8 cellular contexts compared by ENCODE assay signal in genomic region chr13:30463820-30464495, GRCh38. TPM values are rescaled to one million over a fixed set of nuclear protein-coding genes. Genes with fewer than 3 reads are reported as not detected.
DNase-seq lines count a peak whose midpoint lies in the region; ATAC-seq, FAIRE-seq and TF ChIP-seq lines count a peak whose summit lies in the region.

No MANE protein-coding gene starts in this region.

- H3K4me3 ChIP-seq in bronchial epithelial cell (ENCODE audit: low read depth, low read length): peak overlapping the region; percentile 62

- peak overlapping the region; percentile 93 for H3K27ac Mint-ChIP-seq in WTC11

- CTCF ChIA-PET in WTC11 (lab: Charles Lee): no interaction called here

- peaks cover 3% of the 10 kb centered on the region; the same call in 1 of the 2 replicates for H3K27me3 Mint-ChIP-seq in WTC11 (ENCODE audit: low read depth)

- ATAC-seq in GM19467 (IDR thresholded peaks at IDR 0.05; ENCODE audit: unreplicated experiment) (peak; percentile 34), WTC11 (no peak)

- H3K4me3 Mint-ChIP-seq in WTC11: peak overlapping the region; percentile 87

- no peak for FAIRE-seq in bronchial epithelial cell (lab: Jason Lieb, UNC)

- H3K27me3 ChIP-seq in bronchial epithelial cell (ENCODE audit: control insufficient read depth, insufficient read depth, low read length): no peaks in the 10 kb centered on the region

- H3K9me3 Mint-ChIP-seq in WTC11: no peaks in the 10 kb centered on the region

- DNase-seq in COR-L47 (lab: John Stamatoyannopoulos, UW): peak; percentile 54
- DNase-seq in HuH-7 (ENCODE audit: low spot score): peak; percentile 10
- DNase-seq in WTC11 (ENCODE audit: low spot score): no peak
- peak; percentile 53 for DNase-seq in bronchial epithelial cell (ENCODE audit: low read depth)
- peak; percentile 28 for DNase-seq in kidney glomerular epithelial cell (lab: John Stamatoyannopoulos, UW)
- peak; percentile 81 for DNase-seq in stimulated activated CD4-positive, alpha-beta T cell treated with anti-CD3 and anti-CD28 coated beads, Interleukin-15, amount 100 ng/mL, for 24 hours
- no peak for DNase-seq in HPDE6-E6E7 (ENCODE audit: extremely low spot score)

- H3K4me1 Mint-ChIP-seq in WTC11: peaks cover 18% of the 10 kb centered on the region

- TF ChIP-seq CTCF in WTC11 (IDR thresholded peaks at IDR 0.05) (no peak), bronchial epithelial cell (IDR thresholded peaks at IDR 0.05; ENCODE audit: insufficient read depth, low read length, severe bottlenecking) (no peak)

- POLR2A ChIA-PET in WTC11 (lab: Charles Lee): interaction anchor here (2.2 kb wide), 1 partner anchor 18 kb away, joined by 5 read pairs; no protein-coding TSS in a partner anchor

- no peaks in the 10 kb centered on the region for H3K36me3 ChIP-seq in bronchial epithelial cell (ENCODE audit: control insufficient read depth, insufficient read depth, low read length)

- H3K36me3 Mint-ChIP-seq in WTC11: peaks cover 36% of the 10 kb centered on the region

TF ChIP-seq in WTC11, 78 proteins besides CTCF, POLR2A, EP300 and RAD21 (continues in another document):
- TF ChIP-seq NR2C2 (CRISPR knock-in tag; IDR thresholded peaks at IDR 0.05) (no peak), E2F4 (CRISPR knock-in tag; IDR thresholded peaks at IDR 0.05; ENCODE audit: borderline replicate concordance, low read depth) (no peak), MXD4 (CRISPR knock-in tag; IDR thresholded peaks at IDR 0.05; ENCODE audit: borderline replicate concordance) (no peak), MAX (CRISPR knock-in tag; IDR thresholded peaks at IDR 0.05) (no peak), HMGXB4 (CRISPR knock-in tag; IDR thresholded peaks at IDR 0.05) (0 out of 2 replicates have a peak, but pooled peaks have one; percentile 29), STAT6 (CRISPR knock-in tag; conservative IDR thresholded peaks at IDR 0.05; ENCODE audit: low read depth) (no peak), JUN (CRISPR knock-in tag; IDR thresholded peaks at IDR 0.05) (0 out of 2 replicates have a peak, but pooled peaks have one; percentile 57), ZSCAN18 (CRISPR knock-in tag; IDR thresholded peaks at IDR 0.05) (no peak), USF2 (CRISPR knock-in tag; IDR thresholded peaks at IDR 0.05) (no peak), USF1 (CRISPR knock-in tag; IDR thresholded peaks at IDR 0.05) (no peak), ZNF232 (CRISPR knock-in tag; IDR thresholded peaks at IDR 0.05) (no peak), TCF7 (CRISPR knock-in tag; IDR thresholded peaks at IDR 0.05; ENCODE audit: low read depth) (no peak), E2F5 (CRISPR knock-in tag; IDR thresholded peaks at IDR 0.05) (no peak), CDX4 (CRISPR knock-in tag; IDR thresholded peaks at IDR 0.05; ENCODE audit: borderline replicate concordance) (no peak), TEAD1 (CRISPR knock-in tag; IDR thresholded peaks at IDR 0.05) (no peak), SP1 (CRISPR knock-in tag; conservative IDR thresholded peaks at IDR 0.05) (no peak), ZNF138 (CRISPR knock-in tag; conservative IDR thresholded peaks at IDR 0.05) (no peak), SMAD3 (CRISPR knock-in tag; IDR thresholded peaks at IDR 0.05; ENCODE audit: borderline replicate concordance) (no peak), RORB (CRISPR knock-in tag; IDR thresholded peaks at IDR 0.05) (no peak), GRHL2 (CRISPR knock-in tag; IDR thresholded peaks at IDR 0.05; ENCODE audit: insufficient replicate concordance, severe bottlenecking) (no peak), EMX1 (CRISPR knock-in tag; IDR thresholded peaks at IDR 0.05) (no peak), MYBL2 (CRISPR knock-in tag; IDR thresholded peaks at IDR 0.05) (0 out of 2 replicates have a peak, but pooled peaks have one; percentile 31)

RNA-seq across cellular contexts. Expression of gene HMGB1, which starts 1.8 kb away (rescaled TPM):
- 611 to 640 TPM (median 616 TPM) in 3 replicates for total RNA-seq in WTC11 (2021)
- 72.4 and 145 TPM in 2 replicates for total RNA-seq in bronchial epithelial cell

RNA-seq across cellular contexts. Expression of gene UBE2L5, which starts 41.7 kb away (rescaled TPM):
- 0.13 TPM in 1 of 3 replicates, not detected in the others for total RNA-seq in WTC11 (2021)
- total RNA-seq in bronchial epithelial cell: not detected in 2 replicates

Comparison
In these comparisons a context has a peak if more than half of its experiments do, and no peak if none do; other contexts are left out.
1. DNase-seq: peak in COR-L47 (single experiment), HuH-7 (single experiment), bronchial epithelial cell (single experiment), kidney glomerular epithelial cell (single experiment) and stimulated activated CD4-positive, alpha-beta T cell treated with anti-CD3 and anti-CD28 coated beads, Interleukin-15, amount 100 ng/mL, for 24 hours (single experiment); none in WTC11 (single experiment) and HPDE6-E6E7 (single experiment).